ENCODE assay signal across 9 cellular contexts in genomic region chr12:102142866-102143373, GRCh38. TPM values are rescaled to one million over a fixed set of nuclear protein-coding genes. Genes with fewer than 3 reads are reported as not detected.
"Had no signal": no experiment of that assay in that cellular context is flagged by ENCODE, and none has a peak within 500 bp of the region (broad histone marks: within the 10 kb centered on the region; RNA-seq: fewer than 3 reads in every experiment).

No MANE protein-coding gene starts in this region.

RNA-seq across cellular contexts. Expression of gene PMCH, which starts 54.7 kb away (rescaled TPM):
- total RNA-seq: activated B cell treated with CpG ODN at 0.5 μM for 24 hours; activated CD8-positive, alpha-beta T cell treated with anti-CD3 and anti-CD28 coated beads for 36 hours; activated naive CD4-positive, alpha-beta T cell treated with anti-CD3 and anti-CD28 coated beads for 36 hours; activated naive CD8-positive, alpha-beta T cell treated with anti-CD3 and anti-CD28 coated beads, Interleukin-2, amount 10 ng/mL, durations not matched to agents 7 days and 5 days; ascending aorta; bronchial epithelial cell; cardiac muscle cell; cerebellum had no signal
- polyA plus RNA-seq: adipose tissue, cardiac muscle cell had no signal
